In the genomic region with DNA sequence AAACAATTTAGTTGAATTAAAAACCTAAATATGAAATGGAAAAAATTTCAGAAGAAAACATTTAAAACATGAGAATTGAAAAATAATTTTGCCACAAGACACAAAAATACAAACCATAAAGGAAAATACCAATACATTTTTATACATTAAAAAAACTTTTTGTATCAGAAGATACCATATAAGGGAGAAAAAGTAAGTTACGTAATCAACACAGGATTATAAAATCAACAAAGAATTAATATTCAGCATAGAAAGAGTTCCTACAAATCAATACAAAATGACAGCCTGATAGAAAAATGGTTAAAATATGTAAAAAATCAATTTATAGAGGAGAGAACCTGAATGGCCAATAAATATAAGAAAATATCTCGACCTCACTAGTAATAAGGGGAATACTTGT, we compare ENCODE assay signal across 23 cellular contexts. TPM values are rescaled to one million over a fixed set of nuclear protein-coding genes. Genes with fewer than 3 reads are reported as not detected.
A peak's percentile ranks its signal among the peaks of the same experiment; 100 is the strongest.
DNase-seq lines count a peak whose midpoint lies in the region; ATAC-seq, FAIRE-seq and TF ChIP-seq lines count a peak whose summit lies in the region.
"Had no signal": no experiment of that assay in that cellular context is flagged by ENCODE, and none has a peak within 500 bp of the region (broad histone marks: within the 10 kb centered on the region; RNA-seq: fewer than 3 reads in every experiment).

No MANE protein-coding gene starts in this region.

- DNase-seq in activated CD8-positive, alpha-beta memory T cell treated with anti-CD3 and anti-CD28 coated beads, Interleukin-2, amount 10 ng/mL, durations not matched to agents 7 days and 5 days, result no peak
- no peak for DNase-seq in activated CD8-positive, alpha-beta memory T cell treated with anti-CD3 and anti-CD28 coated beads, Interleukin-2, amount 50 U/mL, for 48 hours
- DNase-seq in frontal cortex (ENCODE audit: low spot score in 2 of 2) (no peak), retina (no peak)
- DNase-seq in stimulated activated CD8-positive, alpha-beta memory T cell treated with anti-CD3 and anti-CD28 coated beads, Interleukin-4, amount 100 ng/mL, for 48 hours, result no peak
- DNase-seq in naive thymus-derived CD4-positive, alpha-beta T cell, result no peak
- DNase-seq: 8988T; BE2C; EL; GF-D8; H7; KBM-7; NCI-H1105; NCI-H146; NCI-H2029 treated with DMSO at 0.1 percent for 48 hours; NCI-H226; NCI-H510A treated with DMSO at 0.1 percent for 48 hours; NCI-H748 treated with DMSO at 0.1 percent for 48 hours; NK-92 treated with Interleukin-12 subunit alpha and Interleukin-12 subunit beta, amount 100 ng/mL, for 24 hours; SJCRH30 had no signal

- H3K27ac ChIP-seq in OCI-LY3 (ENCODE audit: low read length), result peak overlapping the region; percentile 89
- no peak overlapping the region for H3K27ac ChIP-seq in naive thymus-derived CD4-positive, alpha-beta T cell (ENCODE audit: low read depth, low read length)
- H3K27ac ChIP-seq: SJCRH30 had no signal

- H3K4me2 ChIP-seq in OCI-LY3 (ENCODE audit: low read length), result peak overlapping the region; percentile 34

- CTCF ChIA-PET in activated CD8-positive, alpha-beta memory T cell treated with anti-CD3 and anti-CD28 coated beads, Interleukin-2, amount 10 ng/mL, durations not matched to agents 7 days and 5 days (lab: Charles Lee), result interaction anchor here (1.0 kb wide), 1 partner anchor 67 kb away, joined by 3 read pairs; no protein-coding TSS in a partner anchor
- CTCF ChIA-PET in naive thymus-derived CD4-positive, alpha-beta T cell (lab: Charles Lee), result no interaction called here

- peaks cover 30% of the 10 kb centered on the region for H3K9me3 Mint-ChIP-seq in activated CD8-positive, alpha-beta memory T cell treated with anti-CD3 and anti-CD28 coated beads, Interleukin-2, amount 10 ng/mL, durations not matched to agents 7 days and 5 days (ENCODE audit: low read depth)
- H3K9me3 Mint-ChIP-seq in stimulated activated memory B cell treated with anti-CD40 and anti-IgM and Interleukin-4, amounts not matched to agents 10 μg/mL and 1 μg/mL and 100 μg/mL, for 72 hours, result peaks cover 23% of the 10 kb centered on the region
- peaks cover 0 to 41% (median 20%) of the 10 kb centered on the region in 11 donors for H3K9me3 Mint-ChIP-seq in naive thymus-derived CD4-positive, alpha-beta T cell

- no peaks in the 10 kb centered on the region for H3K27me3 ChIP-seq in OCI-LY3 (ENCODE audit: low read depth, low read length)
- H3K27me3 ChIP-seq in naive thymus-derived CD4-positive, alpha-beta T cell (ENCODE audit: control insufficient read depth in 2 of 2, insufficient read depth in 2 of 2, low read length in 2 of 2), result no peaks in the 10 kb centered on the region
- H3K27me3 ChIP-seq: BE2C, SJCRH30 had no signal

- H3K27me3 Mint-ChIP-seq in activated CD8-positive, alpha-beta memory T cell treated with anti-CD3 and anti-CD28 coated beads, Interleukin-2, amount 10 ng/mL, durations not matched to agents 7 days and 5 days, result no peaks in the 10 kb centered on the region
- H3K27me3 Mint-ChIP-seq in stimulated activated memory B cell treated with anti-CD40 and anti-IgM and Interleukin-4, amounts not matched to agents 10 μg/mL and 1 μg/mL and 100 μg/mL, for 72 hours, result no peaks in the 10 kb centered on the region
- H3K27me3 Mint-ChIP-seq in naive thymus-derived CD4-positive, alpha-beta T cell, result peaks cover 0 to 5% (median 0%) of the 10 kb centered on the region in 5 donors

- no peaks in the 10 kb centered on the region for H3K79me2 ChIP-seq in OCI-LY3 (ENCODE audit: low read length)

- TF ChIP-seq CTCF in OCI-LY3 (IDR thresholded peaks at IDR 0.05; ENCODE audit: low read depth, low read length), result no peak

- H3K36me3 ChIP-seq in OCI-LY3 (replicated peaks; ENCODE audit: low read depth, low read length), result peaks cover 24% of the 10 kb centered on the region
- H3K36me3 ChIP-seq in naive thymus-derived CD4-positive, alpha-beta T cell (ENCODE audit: control insufficient read depth in 2 of 3, insufficient read depth in 3 of 3, low read length in 3 of 3), result no peaks in the 10 kb centered on the region
- H3K36me3 ChIP-seq: BE2C, SJCRH30 had no signal

- no peaks in the 10 kb centered on the region for H4K20me1 ChIP-seq in OCI-LY3 (ENCODE audit: insufficient read depth, low read length)

- POLR2A ChIA-PET in naive thymus-derived CD4-positive, alpha-beta T cell (lab: Charles Lee), result no interaction called here

- peak overlapping the region; percentile 14; the same call in 1 of the 2 replicates for H3K4me3 ChIP-seq in OCI-LY3 (ENCODE audit: low read length)
- no peak overlapping the region for H3K4me3 ChIP-seq in naive thymus-derived CD4-positive, alpha-beta T cell (ENCODE audit: low read length)
- H3K4me3 ChIP-seq: SJCRH30 had no signal

- peaks cover 6% of the 10 kb centered on the region for H3K4me1 Mint-ChIP-seq in activated CD8-positive, alpha-beta memory T cell treated with anti-CD3 and anti-CD28 coated beads, Interleukin-2, amount 10 ng/mL, durations not matched to agents 7 days and 5 days
- H3K4me1 Mint-ChIP-seq in stimulated activated memory B cell treated with anti-CD40 and anti-IgM and Interleukin-4, amounts not matched to agents 10 μg/mL and 1 μg/mL and 100 μg/mL, for 72 hours, result no peaks in the 10 kb centered on the region
- peaks cover 0 to 5% (median 0%) of the 10 kb centered on the region in 7 donors for H3K4me1 Mint-ChIP-seq in naive thymus-derived CD4-positive, alpha-beta T cell

- H3K9ac ChIP-seq in OCI-LY3 (ENCODE audit: low read length), result peak overlapping the region; percentile 36

- no peak overlapping the region for H2AFZ ChIP-seq in OCI-LY3 (ENCODE audit: low read depth, low read length)

- FAIRE-seq in frontal cortex (lab: Jason Lieb, UNC), result peak; percentile 88

- no peak for ATAC-seq in activated CD8-positive, alpha-beta memory T cell treated with anti-CD3 and anti-CD28 coated beads, Interleukin-2, amount 10 ng/mL, durations not matched to agents 7 days and 5 days
- ATAC-seq in stimulated activated memory B cell treated with anti-CD40 and anti-IgM and Interleukin-4, amounts not matched to agents 10 μg/mL and 1 μg/mL and 100 μg/mL, for 72 hours, result no peak
- ATAC-seq in naive thymus-derived CD4-positive, alpha-beta T cell, result no peak
- ATAC-seq: Panc1 had no signal

- peaks cover 57% of the 10 kb centered on the region for H3K36me3 Mint-ChIP-seq in activated CD8-positive, alpha-beta memory T cell treated with anti-CD3 and anti-CD28 coated beads, Interleukin-2, amount 10 ng/mL, durations not matched to agents 7 days and 5 days
- peaks cover 14% of the 10 kb centered on the region for H3K36me3 Mint-ChIP-seq in stimulated activated memory B cell treated with anti-CD40 and anti-IgM and Interleukin-4, amounts not matched to agents 10 μg/mL and 1 μg/mL and 100 μg/mL, for 72 hours
- peaks cover 0 to 24% (median 21%) of the 10 kb centered on the region in 5 donors for H3K36me3 Mint-ChIP-seq in naive thymus-derived CD4-positive, alpha-beta T cell

- peak overlapping the region; percentile 73 for H3K27ac Mint-ChIP-seq in activated CD8-positive, alpha-beta memory T cell treated with anti-CD3 and anti-CD28 coated beads, Interleukin-2, amount 10 ng/mL, durations not matched to agents 7 days and 5 days
- H3K27ac Mint-ChIP-seq in stimulated activated memory B cell treated with anti-CD40 and anti-IgM and Interleukin-4, amounts not matched to agents 10 μg/mL and 1 μg/mL and 100 μg/mL, for 72 hours, result peak overlapping the region; percentile 62
- H3K27ac Mint-ChIP-seq in naive thymus-derived CD4-positive, alpha-beta T cell, result no peak overlapping the region

- intact Hi-C loops in naive thymus-derived CD4-positive, alpha-beta T cell (cut with micrococcal nuclease), result no loop called here

- peaks cover 26% of the 10 kb centered on the region for H3K4me1 ChIP-seq in OCI-LY3 (ENCODE audit: low read length)
- H3K4me1 ChIP-seq in naive thymus-derived CD4-positive, alpha-beta T cell (ENCODE audit: control insufficient read depth in 2 of 2, insufficient read depth in 2 of 2, low read length in 2 of 2), result no peaks in the 10 kb centered on the region
- H3K4me1 ChIP-seq: BE2C, SJCRH30 had no signal

- peaks cover 20% of the 10 kb centered on the region for H3K9me3 ChIP-seq in OCI-LY3 (ENCODE audit: insufficient read depth, low read length)
- no peaks in the 10 kb centered on the region for H3K9me3 ChIP-seq in naive thymus-derived CD4-positive, alpha-beta T cell (ENCODE audit: control insufficient read depth in 2 of 3, low read length in 3 of 3)
- H3K9me3 ChIP-seq: BE2C, SJCRH30 had no signal

- H3K4me3 Mint-ChIP-seq in activated CD8-positive, alpha-beta memory T cell treated with anti-CD3 and anti-CD28 coated beads, Interleukin-2, amount 10 ng/mL, durations not matched to agents 7 days and 5 days, result no peak overlapping the region
- H3K4me3 Mint-ChIP-seq in stimulated activated memory B cell treated with anti-CD40 and anti-IgM and Interleukin-4, amounts not matched to agents 10 μg/mL and 1 μg/mL and 100 μg/mL, for 72 hours, result no peak overlapping the region
- H3K4me3 Mint-ChIP-seq in naive thymus-derived CD4-positive, alpha-beta T cell, result no peak overlapping the region

RNA-seq across cellular contexts. Expression of gene SAMD9L, which starts 16.6 kb away (rescaled TPM):
- total RNA-seq in activated CD8-positive, alpha-beta memory T cell treated with anti-CD3 and anti-CD28 coated beads, Interleukin-2, amount 10 ng/mL, durations not matched to agents 7 days and 5 days, result 100 to 1,000 TPM; 119 to 181 TPM
- 1.6 TPM for total RNA-seq in frontal cortex
- 100 to 1,000 TPM in 1 of 5 experiments, 10 to 100 TPM in 4; 16.9 to 160 (median 27.5) TPM for total RNA-seq in naive thymus-derived CD4-positive, alpha-beta T cell
- polyA plus RNA-seq in naive thymus-derived CD4-positive, alpha-beta T cell, result 10 to 100 TPM; 28.2 to 34.4 TPM
- total RNA-seq: H7 had no signal

RNA-seq across cellular contexts. Expression of gene SAMD9, which starts 47.0 kb away (rescaled TPM):
- 10 to 100 TPM; 60.1 to 85.6 TPM for total RNA-seq in activated CD8-positive, alpha-beta memory T cell treated with anti-CD3 and anti-CD28 coated beads, Interleukin-2, amount 10 ng/mL, durations not matched to agents 7 days and 5 days
- total RNA-seq in frontal cortex, result 1.6 TPM
- 10 to 100 TPM; 20.9 to 61.6 (median 47.8) TPM for total RNA-seq in naive thymus-derived CD4-positive, alpha-beta T cell
- polyA plus RNA-seq in naive thymus-derived CD4-positive, alpha-beta T cell, result 10 to 100 TPM; 25.3 to 27.4 TPM

Comparison
In these comparisons a context has a peak if more than half of its experiments do, and no peak if none do; other contexts are left out.
1. H3K27ac Mint-ChIP-seq: peak in activated CD8-positive, alpha-beta memory T cell treated with anti-CD3 and anti-CD28 coated beads, Interleukin-2, amount 10 ng/mL, durations not matched to agents 7 days and 5 days (single experiment) and stimulated activated memory B cell treated with anti-CD40 and anti-IgM and Interleukin-4, amounts not matched to agents 10 μg/mL and 1 μg/mL and 100 μg/mL, for 72 hours (single experiment); none in naive thymus-derived CD4-positive, alpha-beta T cell (0 of 9).